Comparison of ENCODE assay signal across 23 cellular contexts in the genomic region with DNA sequence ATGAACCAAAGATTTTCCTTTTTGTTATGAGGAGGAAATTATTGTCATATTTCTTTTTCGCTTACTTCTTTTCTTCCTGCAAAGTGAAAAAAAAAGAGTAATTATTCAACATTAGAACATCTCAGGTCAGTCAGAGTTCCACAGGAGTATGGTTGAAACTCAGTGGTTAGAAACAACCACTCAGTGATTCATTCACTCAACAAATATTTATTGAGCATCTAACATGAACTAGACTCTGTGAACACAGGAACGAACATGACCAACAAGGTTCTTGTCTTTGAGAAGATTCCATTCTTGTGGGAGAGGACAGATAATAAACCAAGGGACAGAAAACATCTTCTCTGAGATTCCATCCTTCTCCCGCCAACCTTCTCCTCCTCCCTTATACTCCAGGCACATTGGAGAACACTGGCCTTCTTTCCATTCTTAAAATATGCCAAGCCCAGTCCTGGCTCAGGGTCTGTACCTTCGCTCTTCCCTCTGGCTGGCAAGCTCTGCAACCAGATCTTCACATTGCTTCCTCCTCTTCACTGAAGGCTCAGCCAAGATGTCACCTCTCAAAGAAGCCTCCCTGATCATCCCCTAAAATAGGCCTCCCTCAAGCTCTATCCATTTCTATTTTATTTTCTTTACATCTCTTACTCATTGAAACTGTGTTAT. TPM values are rescaled to one million over a fixed set of nuclear protein-coding genes. Genes with fewer than 3 reads are reported as not detected.
DNase-seq lines count a peak whose midpoint lies in the region; ATAC-seq and TF ChIP-seq lines count a peak whose summit lies in the region.
"Had no signal": no experiment of that assay in that cellular context is flagged by ENCODE, and none has a peak within 500 bp of the region (broad histone marks: within the 10 kb centered on the region; RNA-seq: fewer than 3 reads in every experiment).

No MANE protein-coding gene starts in this region.

- H3K36me3 Mint-ChIP-seq in activated T-helper 1 cell treated with anti-CD3 and anti-CD28 coated beads, Interleukin-12 subunit alpha, Interleukin-12 subunit beta, Interleukin-2, Interleukin-4 antibody, amounts not matched to agents 30 ng/mL and 10 ng/mL and 1 ng/mL, durations not matched to agents 14 hours and 24 hours and 36 hours (ENCODE audit: low read depth) = no peaks in the 10 kb centered on the region
- H3K36me3 Mint-ChIP-seq: activated naive CD8-positive, alpha-beta T cell treated with anti-CD3 and anti-CD28 coated beads for 36 hours; CD4-positive, CD25-positive, alpha-beta regulatory T cell had no signal

- H3K4me3 ChIP-seq in ascending aorta = peak overlapping the region in 1 of 2 donors; percentile 33
- H3K4me3 ChIP-seq in coronary artery = no peak overlapping the region
- no peak overlapping the region for H3K4me3 ChIP-seq in muscle layer of colon (ENCODE audit: low read depth in 1 of 2, low read length in 2 of 2)
- no peak overlapping the region for H3K4me3 ChIP-seq in transverse colon
- no peak overlapping the region for H3K4me3 ChIP-seq in lower leg skin (ENCODE audit: low read depth, poor library complexity, severe bottlenecking)
- H3K4me3 ChIP-seq: colonic mucosa, HAP-1, mucosa of descending colon had no signal

- H3K9me3 ChIP-seq in ascending aorta = no peaks in the 10 kb centered on the region
- H3K9me3 ChIP-seq in muscle layer of colon (ENCODE audit: low read length) = no peaks in the 10 kb centered on the region
- no peaks in the 10 kb centered on the region for H3K9me3 ChIP-seq in transverse colon
- H3K9me3 ChIP-seq: colonic mucosa, HAP-1, mucosa of descending colon had no signal

- H3K27ac ChIP-seq in ascending aorta = peak overlapping the region; percentile 77 to 78
- H3K27ac ChIP-seq in coronary artery = peak overlapping the region; percentile 75 to 76
- peak overlapping the region; percentile 35 for H3K27ac ChIP-seq in muscle layer of colon (ENCODE audit: low read depth, low read length)
- H3K27ac ChIP-seq in transverse colon = peak overlapping the region; percentile 15 to 72 (median 56)
- H3K27ac ChIP-seq: colonic mucosa had no signal

- no peak for TF ChIP-seq POLR2A in transverse colon (IDR thresholded peaks at IDR 0.05)
- TF ChIP-seq POLR2A in lower leg skin (IDR thresholded peaks at IDR 0.05) = no peak

- no peak overlapping the region for H3K4me3 Mint-ChIP-seq in activated T-helper 1 cell treated with anti-CD3 and anti-CD28 coated beads, Interleukin-12 subunit alpha, Interleukin-12 subunit beta, Interleukin-2, Interleukin-4 antibody, amounts not matched to agents 30 ng/mL and 10 ng/mL and 1 ng/mL, durations not matched to agents 14 hours and 24 hours and 36 hours
- H3K4me3 Mint-ChIP-seq: activated naive CD8-positive, alpha-beta T cell treated with anti-CD3 and anti-CD28 coated beads for 36 hours; CD4-positive, CD25-positive, alpha-beta regulatory T cell had no signal

- no peak for ATAC-seq in sciatic nerve
- ATAC-seq: mucosa of descending colon, Panc1 had no signal

- peaks cover 15% of the 10 kb centered on the region for H3K4me1 Mint-ChIP-seq in activated T-helper 1 cell treated with anti-CD3 and anti-CD28 coated beads, Interleukin-12 subunit alpha, Interleukin-12 subunit beta, Interleukin-2, Interleukin-4 antibody, amounts not matched to agents 30 ng/mL and 10 ng/mL and 1 ng/mL, durations not matched to agents 14 hours and 24 hours and 36 hours (ENCODE audit: low read depth)
- H3K4me1 Mint-ChIP-seq: CD4-positive, CD25-positive, alpha-beta regulatory T cell had no signal

- no peak overlapping the region for H3K9ac ChIP-seq in muscle layer of colon (ENCODE audit: low read length)

- 88 to 96% methylated on average over 3 to 4 of the region's 4 CpGs for WGBS in transverse colon (ENCODE audit: low coverage in 1 of 2), 2 donors
- whole genome bisulfite sequencing in lower leg skin, 2 donors = 91 to 94% methylated on average over 4 of the region's 4 CpGs

- no peak for DNase-seq in ascending aorta (ENCODE audit: low spot score in 2 of 2)
- no peak for DNase-seq in coronary artery (ENCODE audit: low spot score)
- DNase-seq in transverse colon = no peak
- no peak for DNase-seq in sciatic nerve (ENCODE audit: low spot score)
- no peak for DNase-seq in activated T-helper 1 cell treated with anti-CD3 and anti-CD28 coated beads, Interleukin-12 subunit alpha, Interleukin-12 subunit beta, Interleukin-2, Interleukin-4 antibody, amounts not matched to agents 30 ng/mL and 10 ng/mL and 1 ng/mL, durations not matched to agents 14 hours and 24 hours and 36 hours (ENCODE audit: low spot score)
- DNase-seq in lower leg skin (ENCODE audit: low spot score in 2 of 2) = no peak
- DNase-seq: activated CD4-positive, alpha-beta T cell treated with anti-CD3 and anti-CD28 coated beads, Interleukin-2, amount 50 U/mL, for 48 hours; activated CD4-positive, CD25-positive, alpha-beta regulatory T cell; activated CD8-positive, alpha-beta memory T cell treated with anti-CD3 and anti-CD28 coated beads, Interleukin-2, amount 50 U/mL, for 4 hours; activated naive CD8-positive, alpha-beta T cell treated with anti-CD3 and anti-CD28 coated beads for 36 hours; CD4-positive, CD25-positive, alpha-beta regulatory T cell; colonic mucosa; mucosa of descending colon; NCI-H1048; NCI-H1694 treated with DMSO at 0.1 percent for 48 hours; NCI-H2171; NCI-H524; SIG-M5; stimulated activated CD4-positive, alpha-beta T cell treated with anti-CD3 and anti-CD28 coated beads, Interleukin-2, amount 100 ng/mL, for 24 hours; substantia nigra had no signal

- H3K27me3 ChIP-seq in ascending aorta (no peaks in the 10 kb centered on the region), muscle layer of colon (ENCODE audit: control insufficient read depth in 1 of 2, insufficient read depth in 2 of 2, low read length in 2 of 2) (no peaks in the 10 kb centered on the region), transverse colon (no peaks in the 10 kb centered on the region)
- H3K27me3 ChIP-seq: colonic mucosa had no signal

- TF ChIP-seq EP300 in transverse colon (IDR thresholded peaks at IDR 0.05; ENCODE audit: low read depth) = no peak

- H3K36me3 ChIP-seq in ascending aorta = no peaks in the 10 kb centered on the region
- no peaks in the 10 kb centered on the region for H3K36me3 ChIP-seq in muscle layer of colon (ENCODE audit: insufficient read depth, low read length)
- no peaks in the 10 kb centered on the region for H3K36me3 ChIP-seq in transverse colon
- H3K36me3 ChIP-seq: colonic mucosa, HAP-1 had no signal

- in situ Hi-C loops in transverse colon (cut with MboI; ENCODE audit: low pct_ligation_motif_present in 1 of 4, low pct_unique_long_range_greater_than_20kb in 1 of 4, low sequenced_read_pairs in 3 of 4) = no loop called here

- H3K4me1 ChIP-seq in ascending aorta (peaks cover 13 to 33% of the 10 kb centered on the region in 2 donors), muscle layer of colon (ENCODE audit: insufficient read depth, low read length) (peaks cover 32% of the 10 kb centered on the region), transverse colon (peaks cover 7 to 15% (median 11%) of the 10 kb centered on the region in 4 donors)
- H3K4me1 ChIP-seq: colonic mucosa, HAP-1 had no signal

- peaks cover 14% of the 10 kb centered on the region for H3K27me3 Mint-ChIP-seq in activated T-helper 1 cell treated with anti-CD3 and anti-CD28 coated beads, Interleukin-12 subunit alpha, Interleukin-12 subunit beta, Interleukin-2, Interleukin-4 antibody, amounts not matched to agents 30 ng/mL and 10 ng/mL and 1 ng/mL, durations not matched to agents 14 hours and 24 hours and 36 hours (ENCODE audit: insufficient read depth)
- H3K27me3 Mint-ChIP-seq: activated naive CD8-positive, alpha-beta T cell treated with anti-CD3 and anti-CD28 coated beads for 36 hours had no signal

- no peak overlapping the region for H3K27ac Mint-ChIP-seq in activated T-helper 1 cell treated with anti-CD3 and anti-CD28 coated beads, Interleukin-12 subunit alpha, Interleukin-12 subunit beta, Interleukin-2, Interleukin-4 antibody, amounts not matched to agents 30 ng/mL and 10 ng/mL and 1 ng/mL, durations not matched to agents 14 hours and 24 hours and 36 hours
- H3K27ac Mint-ChIP-seq: activated naive CD8-positive, alpha-beta T cell treated with anti-CD3 and anti-CD28 coated beads for 36 hours; CD4-positive, CD25-positive, alpha-beta regulatory T cell had no signal

- peaks cover 3% of the 10 kb centered on the region for H3K9me3 Mint-ChIP-seq in activated T-helper 1 cell treated with anti-CD3 and anti-CD28 coated beads, Interleukin-12 subunit alpha, Interleukin-12 subunit beta, Interleukin-2, Interleukin-4 antibody, amounts not matched to agents 30 ng/mL and 10 ng/mL and 1 ng/mL, durations not matched to agents 14 hours and 24 hours and 36 hours

- intact Hi-C loops in ascending aorta (cut with DNase I) (loop anchor here (5.0 kb wide), 1 partner anchor 121 kb away; no protein-coding TSS in a partner anchor), transverse colon (cut with DNase I; ENCODE audit: low total_unique reads) (loop anchor here (10.0 kb wide), 1 partner anchor 52 kb away; no protein-coding TSS in a partner anchor), sciatic nerve (cut with DNase I) (no loop called here), lower leg skin (cut with DNase I; ENCODE audit: low total_unique reads) (no loop called here)
- intact Hi-C loops in activated T-helper 1 cell treated with anti-CD3 and anti-CD28 coated beads, Interleukin-12 subunit alpha, Interleukin-12 subunit beta, Interleukin-2, Interleukin-4 antibody, amounts not matched to agents 30 ng/mL and 10 ng/mL and 1 ng/mL, durations not matched to agents 14 hours and 24 hours and 36 hours (cut with micrococcal nuclease) = no loop called here

- TF ChIP-seq CTCF in ascending aorta (IDR thresholded peaks at IDR 0.05) (no peak), coronary artery (IDR thresholded peaks at IDR 0.05) (no peak), transverse colon (IDR thresholded peaks at IDR 0.05) (no peak), lower leg skin (IDR thresholded peaks at IDR 0.05) (no peak)

RNA-seq across cellular contexts. Expression of gene GRAMD2B, which starts 6.8 kb away (rescaled TPM):
- total RNA-seq in ascending aorta (55.6 TPM), transverse colon (100 to 1,000 TPM in 3 of 4 donors, 10 to 100 TPM in 1; 93.9 to 191 (median 161) TPM), sciatic nerve (42.3 TPM), lower leg skin (10 to 100 TPM; 58.9 to 99.8 (median 75.8) TPM)
- 8.3 and 9.5 TPM in 2 replicates for total RNA-seq in activated T-helper 1 cell treated with anti-CD3 and anti-CD28 coated beads, Interleukin-12 subunit alpha, Interleukin-12 subunit beta, Interleukin-2, Interleukin-4 antibody, amounts not matched to agents 30 ng/mL and 10 ng/mL and 1 ng/mL, durations not matched to agents 14 hours and 24 hours and 36 hours

Comparison
In these comparisons a context has a peak if more than half of its experiments do, and no peak if none do; other contexts are left out.
1. intact Hi-C loops: an anchor here in ascending aorta (5.0 kb wide) and transverse colon (10.0 kb wide); none called in sciatic nerve, activated T-helper 1 cell treated with anti-CD3 and anti-CD28 coated beads, Interleukin-12 subunit alpha, Interleukin-12 subunit beta, Interleukin-2, Interleukin-4 antibody, amounts not matched to agents 30 ng/mL and 10 ng/mL and 1 ng/mL, durations not matched to agents 14 hours and 24 hours and 36 hours and lower leg skin.